22 cellular contexts compared by ENCODE assay signal in the genomic region with DNA sequence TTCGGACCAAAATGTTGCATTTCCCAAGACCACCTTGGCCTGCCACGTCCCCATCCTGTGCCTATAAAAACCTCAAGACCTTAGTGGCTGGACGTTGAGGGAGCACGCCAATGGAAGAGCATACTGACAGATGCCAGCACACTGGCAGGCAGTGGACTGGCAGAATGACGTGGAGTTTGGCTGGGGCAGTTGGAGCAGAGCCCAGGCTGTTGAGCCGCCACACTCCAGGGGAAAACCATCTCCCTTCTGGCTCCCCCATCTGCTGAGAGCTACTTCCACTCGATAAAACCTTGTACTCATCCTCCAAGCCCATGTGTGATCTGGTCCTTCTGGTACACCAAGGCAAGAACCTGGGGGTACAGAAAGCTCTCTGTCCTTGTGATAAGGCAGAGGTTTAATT.
DNase-seq lines count a peak whose midpoint lies in the region; ATAC-seq lines count a peak whose summit lies in the region.
"Had no signal": no experiment of that assay in that cellular context is flagged by ENCODE, and none has a peak within 500 bp of the region (broad histone marks: within the 10 kb centered on the region; RNA-seq: fewer than 3 reads in every experiment).

No MANE protein-coding gene starts in this region.

- H3K4me3 Mint-ChIP-seq in activated naive CD8-positive, alpha-beta T cell treated with anti-CD3 and anti-CD28 coated beads, Interleukin-2, amount 50 U/mL, for 24 hours = no peak overlapping the region
- H3K4me3 Mint-ChIP-seq in stimulated activated effector memory CD8-positive, alpha-beta T cell treated with anti-CD3 and anti-CD28 coated beads, Interleukin-12 subunit alpha, Interleukin-12 subunit beta, amount 100 ng/mL, for 72 hours = no peak overlapping the region
- H3K4me3 Mint-ChIP-seq: activated B cell treated with CpG ODN at 0.5 μM for 24 hours; activated CD4-positive, alpha-beta memory T cell treated with anti-CD3 and anti-CD28 coated beads for 36 hours; brain; IgD-negative memory B cell; mesothelial cell of epicardium; natural killer cell; T-helper 2 cell treated with Interferon-gamma antibody and Interleukin-4, amounts not matched to agents 5 μg/mL and 100 μg/mL, for 36 hours had no signal

- H3K27me3 Mint-ChIP-seq in activated naive CD8-positive, alpha-beta T cell treated with anti-CD3 and anti-CD28 coated beads, Interleukin-2, amount 50 U/mL, for 24 hours = no peaks in the 10 kb centered on the region
- H3K27me3 Mint-ChIP-seq: activated B cell treated with CpG ODN at 0.5 μM for 24 hours; activated CD4-positive, alpha-beta memory T cell treated with anti-CD3 and anti-CD28 coated beads for 36 hours; brain; IgD-negative memory B cell had no signal

- H3K27ac Mint-ChIP-seq in activated naive CD8-positive, alpha-beta T cell treated with anti-CD3 and anti-CD28 coated beads, Interleukin-2, amount 50 U/mL, for 24 hours = no peak overlapping the region
- no peak overlapping the region for H3K27ac Mint-ChIP-seq in stimulated activated effector memory CD8-positive, alpha-beta T cell treated with anti-CD3 and anti-CD28 coated beads, Interleukin-12 subunit alpha, Interleukin-12 subunit beta, amount 100 ng/mL, for 72 hours
- H3K27ac Mint-ChIP-seq: activated B cell treated with CpG ODN at 0.5 μM for 24 hours; activated CD4-positive, alpha-beta memory T cell treated with anti-CD3 and anti-CD28 coated beads for 36 hours; IgD-negative memory B cell; mesothelial cell of epicardium; natural killer cell; T-helper 2 cell treated with Interferon-gamma antibody and Interleukin-4, amounts not matched to agents 5 μg/mL and 100 μg/mL, for 36 hours had no signal

- H3K9me3 Mint-ChIP-seq in activated naive CD8-positive, alpha-beta T cell treated with anti-CD3 and anti-CD28 coated beads, Interleukin-2, amount 50 U/mL, for 24 hours = peaks cover 7% of the 10 kb centered on the region
- H3K9me3 Mint-ChIP-seq in stimulated activated effector memory CD8-positive, alpha-beta T cell treated with anti-CD3 and anti-CD28 coated beads, Interleukin-12 subunit alpha, Interleukin-12 subunit beta, amount 100 ng/mL, for 72 hours = peaks cover 16% of the 10 kb centered on the region

- no peaks in the 10 kb centered on the region for H3K36me3 Mint-ChIP-seq in activated naive CD8-positive, alpha-beta T cell treated with anti-CD3 and anti-CD28 coated beads, Interleukin-2, amount 50 U/mL, for 24 hours (ENCODE audit: low read depth)
- H3K36me3 Mint-ChIP-seq in stimulated activated effector memory CD8-positive, alpha-beta T cell treated with anti-CD3 and anti-CD28 coated beads, Interleukin-12 subunit alpha, Interleukin-12 subunit beta, amount 100 ng/mL, for 72 hours = no peaks in the 10 kb centered on the region
- H3K36me3 Mint-ChIP-seq: activated CD4-positive, alpha-beta memory T cell treated with anti-CD3 and anti-CD28 coated beads for 36 hours; brain; IgD-negative memory B cell; mesothelial cell of epicardium; natural killer cell had no signal

- ATAC-seq in activated naive CD8-positive, alpha-beta T cell treated with anti-CD3 and anti-CD28 coated beads, Interleukin-2, amount 50 U/mL, for 24 hours = no peak
- no peak for ATAC-seq in stimulated activated effector memory CD8-positive, alpha-beta T cell treated with anti-CD3 and anti-CD28 coated beads, Interleukin-12 subunit alpha, Interleukin-12 subunit beta, amount 100 ng/mL, for 72 hours
- ATAC-seq: A549, natural killer cell had no signal

- DNase-seq in Ammon's horn (ENCODE audit: low spot score) = peak; percentile 56
- peak; percentile 60 for DNase-seq in NCI-H2171 (lab: John Stamatoyannopoulos, UW)
- peak; percentile 10 to 49 for DNase-seq in cerebellar nuclear complex (lab: John Stamatoyannopoulos, UW)
- peak; percentile 42 for DNase-seq in medulla oblongata (ENCODE audit: extremely low spot score)
- DNase-seq in activated naive CD8-positive, alpha-beta T cell treated with anti-CD3 and anti-CD28 coated beads, Interleukin-2, amount 50 U/mL, for 24 hours = no peak
- DNase-seq in activated T-cell treated with anti-CD3 and anti-CD28 coated beads, Interleukin-2, amount 50 U/mL, for 1 hour = no peak
- no peak for DNase-seq in stimulated activated effector memory CD8-positive, alpha-beta T cell treated with anti-CD3 and anti-CD28 coated beads, Interleukin-12 subunit alpha, Interleukin-12 subunit beta, amount 100 ng/mL, for 72 hours (ENCODE audit: low spot score in 2 of 2)
- DNase-seq in T1000 (lab: John Stamatoyannopoulos, UW) = no peak
- DNase-seq: activated B cell treated with CpG ODN at 0.5 μM for 24 hours; activated CD4-positive, alpha-beta memory T cell treated with anti-CD3 and anti-CD28 coated beads for 36 hours; activated effector memory CD4-positive, alpha-beta T cell treated with Interleukin-2 at 50 U/mL for 16 hours; cortex of kidney; MM.1S; natural killer cell; NCI-H1417 treated with DMSO at 0.1 percent for 48 hours; Peyer's patch; sigmoid colon had no signal

- no peaks in the 10 kb centered on the region for H3K4me1 Mint-ChIP-seq in activated naive CD8-positive, alpha-beta T cell treated with anti-CD3 and anti-CD28 coated beads, Interleukin-2, amount 50 U/mL, for 24 hours
- no peaks in the 10 kb centered on the region for H3K4me1 Mint-ChIP-seq in stimulated activated effector memory CD8-positive, alpha-beta T cell treated with anti-CD3 and anti-CD28 coated beads, Interleukin-12 subunit alpha, Interleukin-12 subunit beta, amount 100 ng/mL, for 72 hours
- H3K4me1 Mint-ChIP-seq: activated B cell treated with CpG ODN at 0.5 μM for 24 hours, IgD-negative memory B cell, mesothelial cell of epicardium, natural killer cell had no signal

Comparison
In these comparisons a context has a peak if more than half of its experiments do, and no peak if none do; other contexts are left out.
1. DNase-seq: peak in Ammon's horn (single experiment), NCI-H2171 (single experiment), cerebellar nuclear complex (2 of 2) and medulla oblongata (single experiment); none in activated naive CD8-positive, alpha-beta T cell treated with anti-CD3 and anti-CD28 coated beads, Interleukin-2, amount 50 U/mL, for 24 hours (single experiment), activated T-cell treated with anti-CD3 and anti-CD28 coated beads, Interleukin-2, amount 50 U/mL, for 1 hour (single experiment), stimulated activated effector memory CD8-positive, alpha-beta T cell treated with anti-CD3 and anti-CD28 coated beads, Interleukin-12 subunit alpha, Interleukin-12 subunit beta, amount 100 ng/mL, for 72 hours (0 of 2) and T1000 (single experiment).